In the genomic region with DNA sequence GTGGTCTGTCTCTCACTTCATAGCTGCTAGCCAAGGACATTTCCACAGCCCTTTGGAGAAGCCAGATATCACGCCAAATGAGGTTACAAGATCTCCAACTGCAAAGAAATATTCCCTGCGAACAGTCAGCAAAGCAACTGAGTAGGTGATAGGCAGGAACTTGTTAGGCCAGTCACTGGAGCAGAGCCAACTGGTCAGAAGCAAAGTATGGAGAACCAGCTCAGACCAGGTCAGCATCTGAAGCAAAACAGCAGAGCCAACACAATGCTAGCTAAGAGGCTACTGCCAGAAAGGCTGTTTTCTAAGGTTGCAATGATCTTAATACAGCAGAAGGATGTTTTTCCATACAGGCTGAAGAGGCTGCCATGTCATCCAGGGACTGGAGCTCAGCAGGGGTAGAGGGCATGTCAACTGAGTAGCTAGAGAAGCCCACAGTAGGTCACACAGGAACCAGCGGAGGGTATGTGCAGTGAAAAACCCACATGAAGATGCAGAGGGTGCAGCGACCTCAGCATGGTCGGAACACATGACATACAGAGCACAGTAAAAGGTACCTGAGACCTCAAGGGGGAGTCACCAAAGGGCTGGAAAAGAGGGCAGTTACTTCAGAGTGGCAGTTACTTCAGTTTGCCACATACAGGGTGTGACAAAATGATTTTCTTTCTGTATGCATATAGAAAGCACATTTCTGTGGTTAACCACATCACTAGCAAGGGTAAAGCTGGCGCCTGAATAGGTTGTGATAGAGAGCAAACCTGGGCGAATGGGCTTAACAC, we compare ENCODE assay signal across 11 cellular contexts. TPM values are rescaled to one million over a fixed set of nuclear protein-coding genes. Genes with fewer than 3 reads are reported as not detected.
DNase-seq lines count a peak whose midpoint lies in the region; ATAC-seq and TF ChIP-seq lines count a peak whose summit lies in the region.
"Had no signal": no experiment of that assay in that cellular context is flagged by ENCODE, and none has a peak within 500 bp of the region (broad histone marks: within the 10 kb centered on the region; RNA-seq: fewer than 3 reads in every experiment).

No MANE protein-coding gene starts in this region.

- H3K4me3 Mint-ChIP-seq in activated CD8-positive, alpha-beta T cell treated with anti-CD3 and anti-CD28 coated beads for 36 hours: peak overlapping the region; percentile 25
- H3K4me3 Mint-ChIP-seq in immature natural killer cell: peak overlapping the region; percentile 58 to 71 (median 61)
- H3K4me3 Mint-ChIP-seq: IgD-negative memory B cell had no signal

- H3K9me3 Mint-ChIP-seq in activated CD8-positive, alpha-beta T cell treated with anti-CD3 and anti-CD28 coated beads for 36 hours: no peaks in the 10 kb centered on the region
- H3K9me3 Mint-ChIP-seq in immature natural killer cell: no peaks in the 10 kb centered on the region
- H3K9me3 Mint-ChIP-seq: IgD-negative memory B cell had no signal

- peaks cover 72% of the 10 kb centered on the region for H3K4me1 Mint-ChIP-seq in activated CD8-positive, alpha-beta T cell treated with anti-CD3 and anti-CD28 coated beads for 36 hours (ENCODE audit: low read depth)
- H3K4me1 Mint-ChIP-seq in immature natural killer cell: peaks cover 41 to 43% of the 10 kb centered on the region in 2 donors

- DNase-seq in SKM-1 treated with dmso at 0.1 percent for 144 hours (lab: John Stamatoyannopoulos, UW; ENCODE audit: unreplicated experiment) (peak; percentile 41), SKM-1 (lab: John Stamatoyannopoulos, UW; ENCODE audit: unreplicated experiment) (no peak), immature natural killer cell (peak; percentile 60 to 72 (median 70)), thyroid gland (peak; percentile 59 to 71), coronary artery (ENCODE audit: low spot score) (no peak), left colon (no peak)
- peak; percentile 93 for DNase-seq in activated CD8-positive, alpha-beta T cell treated with anti-CD3 and anti-CD28 coated beads for 36 hours
- DNase-seq: ACHN had no signal

- ATAC-seq in activated CD8-positive, alpha-beta T cell treated with anti-CD3 and anti-CD28 coated beads for 36 hours: peak; percentile 76
- no peak for ATAC-seq in left colon
- no peak for ATAC-seq in GM18873 (IDR thresholded peaks at IDR 0.05; ENCODE audit: low FRiP score, unreplicated experiment)

- no peaks in the 10 kb centered on the region for H3K36me3 ChIP-seq in thyroid gland

- H3K4me3 ChIP-seq in thyroid gland (replicated peaks in 1 of 3) (no peak overlapping the region), coronary artery (no peak overlapping the region)
- H3K4me3 ChIP-seq: adrenal gland had no signal

- peak overlapping the region; percentile 95 for H3K27ac Mint-ChIP-seq in activated CD8-positive, alpha-beta T cell treated with anti-CD3 and anti-CD28 coated beads for 36 hours
- peak overlapping the region; percentile 36 to 83 (median 57) for H3K27ac Mint-ChIP-seq in immature natural killer cell
- H3K27ac Mint-ChIP-seq: IgD-negative memory B cell had no signal

- intact Hi-C loops in activated CD8-positive, alpha-beta T cell treated with anti-CD3 and anti-CD28 coated beads for 36 hours (cut with micrococcal nuclease): no loop called here
- intact Hi-C loops in thyroid gland (cut with DNase I) (no loop called here), left colon (cut with DNase I, micrococcal nuclease) (loop anchor here in 1 of 2 donors (10.0 kb wide), 1 partner anchor 76 kb away; no protein-coding TSS in a partner anchor)

- H3K27me3 Mint-ChIP-seq in activated CD8-positive, alpha-beta T cell treated with anti-CD3 and anti-CD28 coated beads for 36 hours: no peaks in the 10 kb centered on the region
- peaks cover 0 to 4% (median 4%) of the 10 kb centered on the region in 3 donors for H3K27me3 Mint-ChIP-seq in immature natural killer cell (ENCODE audit: low read depth in 3 of 3)
- H3K27me3 Mint-ChIP-seq: IgD-negative memory B cell had no signal

- CTCF ChIA-PET in activated CD8-positive, alpha-beta T cell treated with anti-CD3 and anti-CD28 coated beads for 36 hours (lab: Charles Lee): interaction anchor here (0.6 to 11.4 kb wide), 15 partner anchors 8 to 665 kb away, joined by 3 to 185 read pairs (median 36); partner anchors contain the start of genes HIF1AN, SCD and SEC31B

- H3K36me3 Mint-ChIP-seq in activated CD8-positive, alpha-beta T cell treated with anti-CD3 and anti-CD28 coated beads for 36 hours (ENCODE audit: low read depth): peaks cover 48% of the 10 kb centered on the region
- peaks cover 5 to 32% (median 14%) of the 10 kb centered on the region in 3 donors for H3K36me3 Mint-ChIP-seq in immature natural killer cell

- H3K27ac ChIP-seq in thyroid gland (no peak overlapping the region), coronary artery (no peak overlapping the region)
- H3K27ac ChIP-seq: adrenal gland had no signal

- TF ChIP-seq CTCF in activated CD8-positive, alpha-beta T cell treated with anti-CD3 and anti-CD28 coated beads for 36 hours (IDR thresholded peaks at IDR 0.05): no peak
- TF ChIP-seq CTCF in thyroid gland (IDR thresholded peaks at IDR 0.05): no peak
- TF ChIP-seq CTCF in coronary artery (IDR thresholded peaks at IDR 0.05): no peak

- POLR2A ChIA-PET in activated CD8-positive, alpha-beta T cell treated with anti-CD3 and anti-CD28 coated beads for 36 hours (lab: Charles Lee): interaction anchor here (0.8 to 7.0 kb wide), 11 partner anchors 10 to 164 kb away, joined by 3 to 50 read pairs (median 10); partner anchors contain the start of gene SCD

- no peak for TF ChIP-seq POLR2A in thyroid gland (IDR thresholded peaks at IDR 0.05)

- H3K27me3 ChIP-seq in thyroid gland: no peaks in the 10 kb centered on the region
- H3K27me3 ChIP-seq: adrenal gland had no signal

- 79 to 84% methylated on average over 7 of the region's 7 CpGs for WGBS in thyroid gland, 2 donors

- H3K9me3 ChIP-seq in thyroid gland: no peaks in the 10 kb centered on the region
- H3K9me3 ChIP-seq: adrenal gland had no signal

- H3K4me1 ChIP-seq in thyroid gland: no peaks in the 10 kb centered on the region
- H3K4me1 ChIP-seq: adrenal gland had no signal

RNA-seq across cellular contexts. Expression of gene SEC31B, which starts 8.9 kb away (rescaled TPM):
- 10 to 100 TPM; 34.2 to 40.6 TPM for total RNA-seq in activated CD8-positive, alpha-beta T cell treated with anti-CD3 and anti-CD28 coated beads for 36 hours
- polyA plus RNA-seq in immature natural killer cell: under 1 TPM in 2 of 3 donors, not detected in 1; 0.18 to 0.57 TPM
- total RNA-seq in thyroid gland: 1 to 10 TPM; 4.2 to 8.9 (median 6.9) TPM
- total RNA-seq in left colon: 10 to 100 TPM; 13.7 to 15.3 TPM

RNA-seq across cellular contexts. Expression of gene NDUFB8, which starts 18.9 kb away (rescaled TPM):
- 100 to 1,000 TPM; 365 to 384 TPM for total RNA-seq in activated CD8-positive, alpha-beta T cell treated with anti-CD3 and anti-CD28 coated beads for 36 hours
- polyA plus RNA-seq in immature natural killer cell: 100 to 1,000 TPM; 419 to 713 (median 668) TPM
- total RNA-seq in thyroid gland: 100 to 1,000 TPM; 164 to 339 (median 209) TPM
- 100 to 1,000 TPM; 172 to 214 TPM for total RNA-seq in left colon

RNA-seq across cellular contexts. Expression of gene HIF1AN, which starts 25.0 kb away (rescaled TPM):
- total RNA-seq in activated CD8-positive, alpha-beta T cell treated with anti-CD3 and anti-CD28 coated beads for 36 hours: 10 to 100 TPM; 35.3 to 36.5 TPM
- 10 to 100 TPM; 26.0 to 41.2 (median 33.3) TPM for polyA plus RNA-seq in immature natural killer cell
- total RNA-seq in thyroid gland (10 to 100 TPM in 2 of 4 donors, 1 to 10 TPM in 2; 9.1 to 15.4 (median 11.1) TPM), left colon (10 to 100 TPM; 35.2 to 35.3 TPM)

RNA-seq across cellular contexts. Expression of gene WNT8B, which starts 47.9 kb away (rescaled TPM):
- under 1 TPM; 0.38 to 0.47 TPM for total RNA-seq in activated CD8-positive, alpha-beta T cell treated with anti-CD3 and anti-CD28 coated beads for 36 hours
- polyA plus RNA-seq in immature natural killer cell: not detected
- total RNA-seq in thyroid gland: not detected
- total RNA-seq in left colon: not detected
- polyA plus RNA-seq: IgD-negative memory B cell had no signal

Comparison
In these comparisons a context has a peak if more than half of its experiments do, and no peak if none do; other contexts are left out.
1. DNase-seq: peak in SKM-1 treated with dmso at 0.1 percent for 144 hours (single experiment), activated CD8-positive, alpha-beta T cell treated with anti-CD3 and anti-CD28 coated beads for 36 hours (single experiment), immature natural killer cell (3 of 3) and thyroid gland (2 of 2); none in SKM-1 (single experiment), coronary artery (single experiment) and left colon (0 of 2).